Comparison of ENCODE assay signal across 8 cellular contexts in genomic region chr1:23020731-23021130, GRCh38.
A peak's percentile ranks its signal among the peaks of the same experiment; 100 is the strongest.
DNase-seq lines count a peak whose midpoint lies in the region; ATAC-seq and TF ChIP-seq lines count a peak whose summit lies in the region.

No MANE protein-coding gene starts in this region.

- H3K27me3 Mint-ChIP-seq in T-helper 1 cell treated with Interleukin-12 subunit alpha and Interleukin-12 subunit beta and Interleukin-4 antibody, amounts not matched to agents 30 μg/mL and 1 μg/mL, for 36 hours (ENCODE audit: low read depth) = no peaks in the 10 kb centered on the region

- no peak for ATAC-seq in HG03457 (IDR thresholded peaks at IDR 0.05; ENCODE audit: unreplicated experiment)

- DNase-seq in T-helper 1 cell = no peak
- no peak for DNase-seq in WERI-Rb-1
- no peak for DNase-seq in MV-4-11 (lab: John Stamatoyannopoulos, UW)
- no peak for DNase-seq in DMS53 (lab: John Stamatoyannopoulos, UW)

- H3K4me1 Mint-ChIP-seq in T-helper 1 cell treated with Interleukin-12 subunit alpha and Interleukin-12 subunit beta and Interleukin-4 antibody, amounts not matched to agents 30 μg/mL and 1 μg/mL, for 36 hours (ENCODE audit: low read depth) = peaks cover 28% of the 10 kb centered on the region

- no peak overlapping the region for H3K27ac Mint-ChIP-seq in T-helper 1 cell treated with Interleukin-12 subunit alpha and Interleukin-12 subunit beta and Interleukin-4 antibody, amounts not matched to agents 30 μg/mL and 1 μg/mL, for 36 hours

- no peak for TF ChIP-seq CTCF in WERI-Rb-1 (IDR thresholded peaks at IDR 0.05; ENCODE audit: low read depth, low read length)

- H3K4me1 ChIP-seq in subcutaneous abdominal adipose tissue (ENCODE audit: control insufficient read depth in 5 of 5, insufficient read depth in 5 of 5, low read length in 5 of 5) = peaks cover 0 to 28% (median 20%) of the 10 kb centered on the region in 5 donors

- H3K9ac ChIP-seq in subcutaneous abdominal adipose tissue (ENCODE audit: low read length in 5 of 5) = peak overlapping the region in 4 of 5 donors; percentile 82 to 92 (median 85)

- H3K9me3 ChIP-seq in WERI-Rb-1 (ENCODE audit: severe bottlenecking) (peaks cover 14% of the 10 kb centered on the region), subcutaneous abdominal adipose tissue (ENCODE audit: control insufficient read depth in 5 of 5, low read length in 5 of 5) (peaks cover 0 to 7% (median 0%) of the 10 kb centered on the region in 5 donors)

- H3K4me3 Mint-ChIP-seq in T-helper 1 cell treated with Interleukin-12 subunit alpha and Interleukin-12 subunit beta and Interleukin-4 antibody, amounts not matched to agents 30 μg/mL and 1 μg/mL, for 36 hours = peak overlapping the region; percentile 88

- H3K9me3 Mint-ChIP-seq in T-helper 1 cell treated with Interleukin-12 subunit alpha and Interleukin-12 subunit beta and Interleukin-4 antibody, amounts not matched to agents 30 μg/mL and 1 μg/mL, for 36 hours = peaks cover 8% of the 10 kb centered on the region

- H3K4me3 ChIP-seq in WERI-Rb-1 (ENCODE audit: low read depth, low read length) = peak overlapping the region; percentile 99
- H3K4me3 ChIP-seq in iPS-11a (ENCODE audit: low read depth, low read length) = peak overlapping the region; percentile 99
- peak overlapping the region; percentile 82 to 97 (median 95) for H3K4me3 ChIP-seq in subcutaneous abdominal adipose tissue (ENCODE audit: low read depth in 1 of 5, low read length in 5 of 5)

- H3K27ac ChIP-seq in WERI-Rb-1 (peak overlapping the region; percentile 93), subcutaneous abdominal adipose tissue (ENCODE audit: low read depth, low read length) (no peak overlapping the region)

- H3K27me3 ChIP-seq in WERI-Rb-1 (ENCODE audit: insufficient read depth, low read depth, severe bottlenecking) = no peaks in the 10 kb centered on the region
- H3K27me3 ChIP-seq in subcutaneous abdominal adipose tissue (ENCODE audit: control insufficient read depth in 5 of 5, insufficient read depth in 4 of 5, low read length in 5 of 5) = no peaks in the 10 kb centered on the region

- peaks cover 13% of the 10 kb centered on the region for H3K36me3 Mint-ChIP-seq in T-helper 1 cell treated with Interleukin-12 subunit alpha and Interleukin-12 subunit beta and Interleukin-4 antibody, amounts not matched to agents 30 μg/mL and 1 μg/mL, for 36 hours (ENCODE audit: low read depth)

- peaks cover 28% of the 10 kb centered on the region for H3K36me3 ChIP-seq in WERI-Rb-1
- H3K36me3 ChIP-seq in subcutaneous abdominal adipose tissue (ENCODE audit: control insufficient read depth in 5 of 5, insufficient read depth in 5 of 5, low read length in 5 of 5) = no peaks in the 10 kb centered on the region
